Comparison of ENCODE assay signal across 1 cellular context in genomic region chr1:52553372-52554266, GRCh38.
TF ChIP-seq lines count a peak whose summit lies in the region.

No MANE protein-coding gene starts in this region.

TF ChIP-seq in HepG2, 621 proteins besides CTCF, POLR2A, EP300 and RAD21 (continued from another document and continues in another):
- TF ChIP-seq ZNF770 (CRISPR knock-in tag; IDR thresholded peaks at IDR 0.05) (peak; percentile 63; the same call in 1 of the 2 replicates), TRIM22 (IDR thresholded peaks at IDR 0.05) (no peak), RORA (CRISPR knock-in tag; IDR thresholded peaks at IDR 0.05) (no peak), ZNF121 (CRISPR knock-in tag; IDR thresholded peaks at IDR 0.05) (no peak), CREB1 (IDR thresholded peaks at IDR 0.05) (no peak), CREB1 (CRISPR knock-in tag; IDR thresholded peaks at IDR 0.05) (no peak), ZFP91 (CRISPR knock-in tag; IDR thresholded peaks at IDR 0.05; ENCODE audit: borderline replicate concordance) (peak; percentile 17; the same call in 1 of the 2 replicates), ISL2 (CRISPR knock-in tag; IDR thresholded peaks at IDR 0.05) (no peak), ZNF891 (CRISPR knock-in tag; IDR thresholded peaks at IDR 0.05) (peak; percentile 69), ZBTB25 (CRISPR knock-in tag; IDR thresholded peaks at IDR 0.05) (peak; percentile 71; the same call in 1 of the 2 replicates), ZNF251 (CRISPR knock-in tag; IDR thresholded peaks at IDR 0.05) (no peak), SOX13 (IDR thresholded peaks at IDR 0.05) (no peak), SOX13 (CRISPR knock-in tag; conservative IDR thresholded peaks at IDR 0.05 in 1 of 2, IDR thresholded peaks at IDR 0.05 in 1 of 2) (0 out of 4 replicates have a peak, but pooled peaks of 1 of the 2 experiments have one; percentile 5), UBTF (CRISPR knock-in tag; IDR thresholded peaks at IDR 0.05) (peak; percentile 75), YEATS4 (CRISPR knock-in tag; IDR thresholded peaks at IDR 0.05; ENCODE audit: borderline replicate concordance) (peak; percentile 92), MAF1 (CRISPR knock-in tag; IDR thresholded peaks at IDR 0.05; ENCODE audit: borderline replicate concordance) (0 out of 2 replicates have a peak, but pooled peaks have one; percentile 49), PHF20 (CRISPR knock-in tag; IDR thresholded peaks at IDR 0.05) (no peak; the same call in 1 of the 2 replicates), HMGXB3 (CRISPR knock-in tag; IDR thresholded peaks at IDR 0.05; ENCODE audit: borderline replicate concordance) (0 out of 2 replicates have a peak, but pooled peaks have one; percentile 35), RNF2 (conservative IDR thresholded peaks at IDR 0.05; ENCODE audit: low read depth) (no peak), ZSCAN21 (CRISPR knock-in tag; IDR thresholded peaks at IDR 0.05; ENCODE audit: borderline replicate concordance) (peak; percentile 65; the same call in 1 of the 2 replicates), THAP8 (CRISPR knock-in tag; IDR thresholded peaks at IDR 0.05; ENCODE audit: borderline replicate concordance) (no peak), RARG (CRISPR knock-in tag; IDR thresholded peaks at IDR 0.05; ENCODE audit: low read depth) (0 out of 2 replicates have a peak, but pooled peaks have one; percentile 20), HNF1B (CRISPR knock-in tag; IDR thresholded peaks at IDR 0.05) (0 out of 2 replicates have a peak, but pooled peaks have one; percentile 51), ZNF264 (CRISPR knock-in tag; IDR thresholded peaks at IDR 0.05) (0 out of 2 replicates have a peak, but pooled peaks have one; percentile 49), KLF6 (CRISPR knock-in tag; IDR thresholded peaks at IDR 0.05) (peak; percentile 92), ZBTB10 (CRISPR knock-in tag; IDR thresholded peaks at IDR 0.05; ENCODE audit: borderline replicate concordance) (peak; percentile 77), ZNF230 (CRISPR knock-in tag; IDR thresholded peaks at IDR 0.05) (0 out of 2 replicates have a peak, but pooled peaks have one; percentile 57), ATF7-NPFF (CRISPR knock-in tag; IDR thresholded peaks at IDR 0.05; ENCODE audit: low read depth) (peak; percentile 68), FOXP4 (CRISPR knock-in tag; IDR thresholded peaks at IDR 0.05) (peak; percentile 41; the same call in 1 of the 2 replicates), ZFAT (CRISPR knock-in tag; conservative IDR thresholded peaks at IDR 0.05) (peak; percentile 72; the same call in 1 of the 2 replicates), ZC3H13 (CRISPR knock-in tag; IDR thresholded peaks at IDR 0.05) (no peak), SPEN (CRISPR knock-in tag; IDR thresholded peaks at IDR 0.05; ENCODE audit: low read depth) (no peak), RBFOX2 (IDR thresholded peaks at IDR 0.05; ENCODE audit: low read depth, low read length) (peak; percentile 77), MTF2 (CRISPR knock-in tag; IDR thresholded peaks at IDR 0.05; ENCODE audit: borderline replicate concordance) (no peak), ZNF33A (CRISPR knock-in tag; IDR thresholded peaks at IDR 0.05; ENCODE audit: borderline replicate concordance) (no peak), ZNF274 (CRISPR knock-in tag; IDR thresholded peaks at IDR 0.05) (peak; percentile 52; the same call in 1 of the 2 replicates), ZMAT3 (CRISPR knock-in tag; conservative IDR thresholded peaks at IDR 0.05) (peak; percentile 55; the same call in 1 of the 2 replicates), CHCHD3 (CRISPR knock-in tag; IDR thresholded peaks at IDR 0.05) (0 out of 2 replicates have a peak, but pooled peaks have one; percentile 22), DNMT3B (CRISPR knock-in tag; conservative IDR thresholded peaks at IDR 0.05) (peak; percentile 46; the same call in 1 of the 2 replicates)
